In the genomic region with DNA sequence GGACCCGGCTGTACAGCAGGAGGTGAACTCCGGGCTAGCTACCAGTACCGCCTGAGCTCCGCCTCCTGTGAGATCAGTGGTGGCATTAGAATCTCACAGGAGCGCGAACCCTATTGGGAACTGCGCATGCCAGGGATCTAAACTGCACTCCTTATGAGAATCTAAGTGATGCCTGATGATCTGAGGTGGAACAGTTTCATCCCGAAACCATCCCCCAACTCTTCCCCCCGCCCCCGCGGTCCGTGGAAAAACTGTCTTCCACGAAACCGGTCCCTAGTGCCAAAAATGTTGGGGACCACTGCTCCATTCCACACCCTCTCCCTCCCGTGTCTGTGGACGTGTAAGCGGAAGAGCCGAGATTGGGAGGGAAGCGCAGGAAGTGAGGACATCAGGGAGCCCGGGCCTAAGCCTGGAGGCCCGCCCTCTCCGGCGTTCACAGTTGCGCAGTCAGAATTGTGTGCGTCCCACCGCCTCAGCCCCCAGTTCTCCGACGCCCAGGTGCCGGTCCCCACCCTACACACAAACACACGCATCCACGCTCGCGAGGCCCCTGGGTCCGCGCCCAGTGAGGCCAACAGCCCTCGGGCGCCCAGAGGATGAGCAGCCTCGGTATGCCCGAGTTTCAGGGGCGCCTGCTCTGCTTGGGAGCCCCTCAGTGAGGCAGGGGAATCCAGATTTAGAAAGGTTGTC, we compare ENCODE assay signal across 8 cellular contexts.
A peak's percentile ranks its signal among the peaks of the same experiment; 100 is the strongest.
DNase-seq lines count a peak whose midpoint lies in the region; ATAC-seq lines count a peak whose summit lies in the region.

No MANE protein-coding gene starts in this region.

- DNase-seq in NCI-H345 (lab: John Stamatoyannopoulos, UW), result peak; percentile 52
- no peak for DNase-seq in NCI-H345 treated with DMSO at 0.1 percent for 48 hours (lab: John Stamatoyannopoulos, UW; ENCODE audit: unreplicated experiment)
- DNase-seq in NCI-H2171 (lab: John Stamatoyannopoulos, UW), result peak; percentile 99
- peak; percentile 42 to 63 (median 57) for DNase-seq in activated CD4-positive, CD25-positive, alpha-beta regulatory T cell (lab: John Stamatoyannopoulos, UW)
- peak; percentile 62 to 64 for DNase-seq in central memory CD8-positive, alpha-beta T cell (ENCODE audit: low spot score in 2 of 2)
- DNase-seq in kidney glomerular epithelial cell (lab: John Stamatoyannopoulos, UW), result peak; percentile 87
- peak; percentile 88 for DNase-seq in stimulated activated CD4-positive, alpha-beta T cell treated with anti-CD3 and anti-CD28 coated beads, Interleukin-15, amount 100 ng/mL, for 24 hours

- H3K36me3 Mint-ChIP-seq in central memory CD8-positive, alpha-beta T cell (ENCODE audit: insufficient read depth), result no peaks in the 10 kb centered on the region

- H3K4me3 Mint-ChIP-seq in central memory CD8-positive, alpha-beta T cell, result no peak overlapping the region

- H3K9me3 Mint-ChIP-seq in central memory CD8-positive, alpha-beta T cell, result no peaks in the 10 kb centered on the region

- no peaks in the 10 kb centered on the region for H3K4me1 Mint-ChIP-seq in central memory CD8-positive, alpha-beta T cell

- peak; percentile 45 for ATAC-seq in HG03039 (IDR thresholded peaks at IDR 0.05; ENCODE audit: unreplicated experiment)
- peak; percentile 47 for ATAC-seq in central memory CD8-positive, alpha-beta T cell (replicated peaks; ENCODE audit: extremely low read depth, poor library complexity, severe bottlenecking)

- no peaks in the 10 kb centered on the region for H3K27me3 Mint-ChIP-seq in central memory CD8-positive, alpha-beta T cell

- no peak overlapping the region for H3K27ac Mint-ChIP-seq in central memory CD8-positive, alpha-beta T cell (ENCODE audit: low read depth)
